8 cellular contexts compared by ENCODE assay signal in genomic region chr5:91419571-91420537, GRCh38. TPM values are rescaled to one million over a fixed set of nuclear protein-coding genes. Genes with fewer than 3 reads are reported as not detected.
DNase-seq lines count a peak whose midpoint lies in the region; ATAC-seq, FAIRE-seq and TF ChIP-seq lines count a peak whose summit lies in the region.

No MANE protein-coding gene starts in this region.

- TF ChIP-seq CTCF in RWPE2 (IDR thresholded peaks at IDR 0.05; ENCODE audit: poor library complexity, severe bottlenecking) (peak; percentile 96), foreskin keratinocyte (conservative IDR thresholded peaks at IDR 0.05) (peak; percentile 83)

- H3K4me1 ChIP-seq in RWPE2 (ENCODE audit: insufficient read depth, poor library complexity, severe bottlenecking): no peaks in the 10 kb centered on the region
- H3K4me1 ChIP-seq in foreskin keratinocyte: no peaks in the 10 kb centered on the region

- ATAC-seq in activated CD4-positive, CD25-positive, alpha-beta regulatory T cell treated with anti-CD3 and anti-CD28 coated beads, Interleukin-2, amount 50 U/mL, for 24 hours: no peak
- no peak for ATAC-seq in RWPE2 (ENCODE audit: low read depth)
- peak; percentile 52 for ATAC-seq in foreskin keratinocyte

- no peaks in the 10 kb centered on the region for H3K36me3 ChIP-seq in RWPE2 (ENCODE audit: low read depth)

- no peak overlapping the region for H3K4me3 ChIP-seq in RWPE2 (ENCODE audit: severe bottlenecking)

- FAIRE-seq in urothelium cell line (lab: Jason Lieb, UNC): no peak

- DNase-seq in activated CD4-positive, CD25-positive, alpha-beta regulatory T cell (lab: John Stamatoyannopoulos, UW): peak; percentile 37 to 65 (median 47)
- DNase-seq in RWPE2 (ENCODE audit: low spot score): no peak
- DNase-seq in activated T-helper 1 cell treated with anti-CD3 and anti-CD28 coated beads, Interleukin-2, amount 50 U/mL, for 16 hours (ENCODE audit: low read depth in 1 of 2, low spot score in 1 of 2): peak; percentile 41 to 50
- DNase-seq in foreskin keratinocyte: peak in 1 of 2 donors; percentile 34
- peak; percentile 69 for DNase-seq in pons (ENCODE audit: low spot score)
- DNase-seq in urothelium cell line (ENCODE audit: low spot score): peak; percentile 20

- H3K27ac ChIP-seq in RWPE2 (ENCODE audit: poor library complexity, severe bottlenecking) (no peak overlapping the region), foreskin keratinocyte (no peak overlapping the region)

- H3K27me3 ChIP-seq in RWPE2 (ENCODE audit: insufficient read depth, poor library complexity, severe bottlenecking) (no peaks in the 10 kb centered on the region), foreskin keratinocyte (no peaks in the 10 kb centered on the region)

- H3K9me3 ChIP-seq in RWPE2 (ENCODE audit: severe bottlenecking): no peaks in the 10 kb centered on the region

- TF ChIP-seq RAD21 in Ishikawa (IDR thresholded peaks at IDR 0.05; ENCODE audit: low read depth): peak; percentile 77

- no peak for TF ChIP-seq EP300 in Ishikawa (IDR thresholded peaks at IDR 0.05; ENCODE audit: borderline replicate concordance)

TF ChIP-seq in Ishikawa, 13 proteins besides CTCF, POLR2A, EP300 and RAD21:
- TF ChIP-seq TCF12 (IDR thresholded peaks at IDR 0.05; ENCODE audit: low read depth) (no peak), ZBTB7A (IDR thresholded peaks at IDR 0.05; ENCODE audit: low read depth) (no peak), YY1 (IDR thresholded peaks at IDR 0.05; ENCODE audit: low read depth) (no peak), REST (IDR thresholded peaks at IDR 0.05; ENCODE audit: low read depth) (no peak), CEBPB (IDR thresholded peaks at IDR 0.05) (no peak), TEAD4 (IDR thresholded peaks at IDR 0.05) (no peak), TAF1 (IDR thresholded peaks at IDR 0.05; ENCODE audit: low read depth) (no peak), EGR1 (IDR thresholded peaks at IDR 0.05) (no peak), NFIC (IDR thresholded peaks at IDR 0.05) (no peak), MAX (IDR thresholded peaks at IDR 0.05) (no peak), USF1 (IDR thresholded peaks at IDR 0.05) (no peak), FOXM1 (IDR thresholded peaks at IDR 0.05; ENCODE audit: borderline replicate concordance, low read depth) (no peak), CREB1 (IDR thresholded peaks at IDR 0.05; ENCODE audit: low read depth) (no peak)

RNA-seq across cellular contexts. Expression of gene ARRDC3, which starts 36.7 kb away (rescaled TPM):
- 8.1 and 9.8 TPM in 2 replicates for total RNA-seq in foreskin keratinocyte
- 1.6 and 2.6 TPM in 2 replicates for polyA plus RNA-seq in foreskin keratinocyte
